8 cellular contexts compared by ENCODE assay signal in the genomic region with DNA sequence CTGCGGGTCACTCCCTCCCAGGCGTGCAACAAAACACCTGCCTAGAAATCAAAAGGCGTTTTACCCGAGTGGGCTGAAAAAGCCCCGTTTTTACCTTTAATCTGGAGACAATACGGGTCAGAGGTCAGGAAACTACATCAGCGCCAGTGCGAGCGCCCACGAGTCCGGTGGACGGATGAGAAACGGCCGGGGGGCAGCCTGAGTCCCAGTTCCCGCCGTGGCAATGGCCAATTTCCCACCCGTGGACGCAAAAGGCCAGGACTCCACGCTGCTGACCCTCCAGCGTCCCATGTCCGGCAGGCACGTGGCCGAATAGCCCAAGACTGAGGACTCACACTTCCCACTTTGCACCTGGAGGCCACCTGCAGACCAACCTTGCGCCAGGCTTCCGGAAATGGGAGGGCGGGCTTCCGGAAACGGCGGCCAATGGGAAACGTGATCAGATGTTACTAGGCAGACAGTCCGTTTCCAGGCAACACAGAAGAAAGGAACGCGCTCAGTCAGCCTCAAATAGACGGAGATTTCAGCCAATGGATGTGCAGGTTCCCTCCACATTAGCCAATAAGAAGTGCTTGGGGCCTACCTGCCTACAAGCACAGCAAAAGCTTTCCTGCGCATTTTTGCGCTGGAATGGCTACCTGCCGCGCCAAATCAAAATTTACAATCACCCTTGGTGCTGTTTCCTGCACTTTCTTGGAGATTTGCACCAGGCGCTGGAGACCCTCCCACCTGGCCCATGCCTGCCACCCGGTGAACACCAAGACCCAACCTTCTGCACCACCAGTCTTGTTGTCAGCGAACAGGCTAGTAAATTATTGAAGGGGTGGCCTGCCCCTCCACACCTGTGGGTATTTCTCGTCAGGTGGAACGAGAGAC. TPM values are rescaled to one million over a fixed set of nuclear protein-coding genes. Genes with fewer than 3 reads are reported as not detected.
DNase-seq lines count a peak whose midpoint lies in the region; ATAC-seq, FAIRE-seq and TF ChIP-seq lines count a peak whose summit lies in the region.

No MANE protein-coding gene starts in this region.

- POLR2A ChIA-PET in GM12878 (lab: Charles Lee), result no interaction called here

- in situ Hi-C loops in GM12878 (cut with MboI), result no loop called here

- peak overlapping the region; percentile 82 for H2AFZ ChIP-seq in GM12878 (ENCODE audit: control insufficient read depth, low read depth, low read length)

- H3K27ac ChIP-seq in KOPT-K1 (ENCODE audit: low read depth, low read length, poor library complexity, severe bottlenecking) (peak overlapping the region; percentile 59), GM12878 (ENCODE audit: control insufficient read depth, insufficient read depth) (no peak overlapping the region), rectal smooth muscle tissue (ENCODE audit: low read depth, low read length) (no peak overlapping the region), vagina (peak overlapping the region; percentile 50)

- peak overlapping the region; percentile 71 for H3K4me2 ChIP-seq in GM12878 (ENCODE audit: control insufficient read depth, insufficient read depth)

- H3K27me3 ChIP-seq in GM12878 (replicated peaks in 1 of 2; ENCODE audit: control insufficient read depth in 2 of 2, insufficient read depth in 2 of 2, low read length in 1 of 2), result no peaks in the 10 kb centered on the region
- no peaks in the 10 kb centered on the region for H3K27me3 ChIP-seq in rectal smooth muscle tissue (ENCODE audit: control insufficient read depth, insufficient read depth, low read length)
- H3K27me3 ChIP-seq in vagina, result no peaks in the 10 kb centered on the region

- H3K4me1 ChIP-seq in GM12878 (ENCODE audit: control insufficient read depth, insufficient read depth, low read length) (no peaks in the 10 kb centered on the region), rectal smooth muscle tissue (ENCODE audit: control insufficient read depth, insufficient read depth, low read length) (no peaks in the 10 kb centered on the region), vagina (peaks cover 18% of the 10 kb centered on the region)

- SMC1A ChIA-PET in GM12878 (lab: Charles Lee; ENCODE audit: uncharacterized antibody, unreplicated experiment), result no interaction called here

- intact Hi-C loops in GM12878 (cut with micrococcal nuclease; ENCODE audit: unreplicated experiment) (no loop called here), vagina (cut with DNase I) (no loop called here)

- H3K9me3 ChIP-seq in KOPT-K1 (ENCODE audit: insufficient read depth, low read length, poor library complexity, severe bottlenecking) (peaks cover 17% of the 10 kb centered on the region), GM12878 (replicated peaks; ENCODE audit: control insufficient read depth, insufficient read depth, low read length) (peaks cover 5% of the 10 kb centered on the region; the same call in 2 of the 3 replicates), vagina (no peaks in the 10 kb centered on the region)

- peak; percentile 78 for FAIRE-seq in GM12878 (lab: Jason Lieb, UNC)

- no TSS peak for BruUV-seq in GM12878 (replicated peaks; lab: Mats Ljungman, UMichigan)

- TF ChIP-seq POLR2A in GM12878 (IDR thresholded peaks at IDR 0.05; ENCODE audit: low read depth, low read length) (peak; percentile 55), vagina (IDR thresholded peaks at IDR 0.05) (no peak)

- no peak overlapping the region for H3K9ac ChIP-seq in GM12878 (ENCODE audit: control insufficient read depth, insufficient read depth, low read length)
- no peak overlapping the region for H3K9ac ChIP-seq in rectal smooth muscle tissue (ENCODE audit: low read length)

- DNase-seq in 8988T (peak; percentile 84), T-helper 2 cell (peak; percentile 37 to 80 (median 45)), GM12878 (ENCODE audit: low read depth, low spot score) (peak; percentile 69), hippocampal formation (lab: John Stamatoyannopoulos, UW) (peak; percentile 86 to 95), vagina (ENCODE audit: extremely low spot score in 2 of 2) (peak; percentile 87 to 98)

- RAD21 ChIA-PET in GM12878 (lab: Charles Lee; ENCODE audit: unreplicated experiment), result no interaction called here

- no peak for TF ChIP-seq EP300 in GM12878 (IDR thresholded peaks at IDR 0.05; ENCODE audit: borderline replicate concordance in 1 of 2, control insufficient read depth in 1 of 2, low read depth in 2 of 2, low read length in 2 of 2)

- TF ChIP-seq RAD21 in GM12878 (IDR thresholded peaks at IDR 0.05; ENCODE audit: insufficient read depth, low read depth, low read length), result no peak

- CTCF ChIA-PET in GM12878 (lab: Yijun Ruan, JAX), result no interaction called here

- H3K4me3 ChIP-seq in GM12878, result peak overlapping the region; percentile 62
- peak overlapping the region; percentile 83 for H3K4me3 ChIP-seq in rectal smooth muscle tissue (ENCODE audit: low read length)
- H3K4me3 ChIP-seq in vagina, result peak overlapping the region; percentile 75 to 80

- WGBS in GM12878 (ENCODE audit: insufficient coverage, insufficient replicate concordance, low lambda C conversion rate, missing lambda C conversion rate), result 2% methylated on average over 41 of the region's 43 CpGs

- H3K79me2 ChIP-seq in GM12878 (ENCODE audit: control insufficient read depth, insufficient read depth, low read length), result no peaks in the 10 kb centered on the region

- ATAC-seq in GM18868 (IDR thresholded peaks at IDR 0.05; ENCODE audit: unreplicated experiment), result peak; percentile 94
- peak; percentile 65 for ATAC-seq in GM12878

- TF ChIP-seq CTCF in GM12878 (IDR thresholded peaks at IDR 0.05 in 2 of 3, conservative IDR thresholded peaks at IDR 0.05 in 1 of 3; ENCODE audit: control insufficient read depth in 2 of 3, extremely low read depth in 1 of 3, insufficient read depth in 1 of 3, low read depth in 3 of 3, low read length in 3 of 3) (no peak), vagina (IDR thresholded peaks at IDR 0.05) (no peak)

- H4K20me1 ChIP-seq in GM12878 (ENCODE audit: control insufficient read depth, insufficient read depth), result no peaks in the 10 kb centered on the region

- peaks cover 42% of the 10 kb centered on the region; the same call in 1 of the 2 replicates for H3K36me3 ChIP-seq in KOPT-K1 (ENCODE audit: insufficient read depth, low read length)
- no peaks in the 10 kb centered on the region for H3K36me3 ChIP-seq in GM12878 (ENCODE audit: control insufficient read depth in 2 of 2, insufficient read depth in 2 of 2, low read length in 1 of 2)
- peaks cover 3% of the 10 kb centered on the region for H3K36me3 ChIP-seq in rectal smooth muscle tissue (ENCODE audit: control insufficient read depth, insufficient read depth, low read length)
- peaks cover 0 to 21% of the 10 kb centered on the region in 2 donors for H3K36me3 ChIP-seq in vagina

TF ChIP-seq in GM12878, 131 proteins besides CTCF, POLR2A, EP300 and RAD21 (continues in another document):
- TF ChIP-seq POU2F2 (IDR thresholded peaks at IDR 0.05; ENCODE audit: borderline replicate concordance, low read depth, low read length), result no peak
- TF ChIP-seq BRCA1 (IDR thresholded peaks at IDR 0.05; ENCODE audit: low read depth, low read length), result no peak
- peak; percentile 52 for TF ChIP-seq FOS (IDR thresholded peaks at IDR 0.05; ENCODE audit: borderline replicate concordance, extremely low read depth, insufficient read length)
- TF ChIP-seq, protein P1, sequence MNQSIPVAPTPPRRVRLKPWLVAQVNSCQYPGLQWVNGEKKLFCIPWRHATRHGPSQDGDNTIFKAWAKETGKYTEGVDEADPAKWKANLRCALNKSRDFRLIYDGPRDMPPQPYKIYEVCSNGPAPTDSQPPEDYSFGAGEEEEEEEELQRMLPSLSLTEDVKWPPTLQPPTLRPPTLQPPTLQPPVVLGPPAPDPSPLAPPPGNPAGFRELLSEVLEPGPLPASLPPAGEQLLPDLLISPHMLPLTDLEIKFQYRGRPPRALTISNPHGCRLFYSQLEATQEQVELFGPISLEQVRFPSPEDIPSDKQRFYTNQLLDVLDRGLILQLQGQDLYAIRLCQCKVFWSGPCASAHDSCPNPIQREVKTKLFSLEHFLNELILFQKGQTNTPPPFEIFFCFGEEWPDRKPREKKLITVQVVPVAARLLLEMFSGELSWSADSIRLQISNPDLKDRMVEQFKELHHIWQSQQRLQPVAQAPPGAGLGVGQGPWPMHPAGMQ (IDR thresholded peaks at IDR 0.05; ENCODE audit: borderline replicate concordance), result no peak
- TF ChIP-seq MTA2 (IDR thresholded peaks at IDR 0.05; ENCODE audit: low read depth), result no peak
- TF ChIP-seq SMC3 (IDR thresholded peaks at IDR 0.05; ENCODE audit: borderline replicate concordance, low read length), result no peak
- no peak for TF ChIP-seq ZNF207 (IDR thresholded peaks at IDR 0.05; ENCODE audit: borderline replicate concordance)
- TF ChIP-seq KDM1A (IDR thresholded peaks at IDR 0.05; ENCODE audit: borderline replicate concordance), result no peak
- TF ChIP-seq NFXL1 (IDR thresholded peaks at IDR 0.05; ENCODE audit: borderline replicate concordance), result no peak
- no peak for TF ChIP-seq EGR1 (IDR thresholded peaks at IDR 0.05; ENCODE audit: borderline replicate concordance in 1 of 2, low read depth in 2 of 2, low read length in 2 of 2)
- TF ChIP-seq ETV6 (conservative IDR thresholded peaks at IDR 0.05 in 1 of 2, IDR thresholded peaks at IDR 0.05 in 1 of 2; ENCODE audit: borderline replicate concordance in 1 of 2, low read depth in 1 of 2), result no peak
- TF ChIP-seq BCL11A (IDR thresholded peaks at IDR 0.05; ENCODE audit: low read depth, low read length), result no peak

RNA-seq across cellular contexts. Expression of gene ZFP14, which starts 47.4 kb away (rescaled TPM):
- total RNA-seq in GM12878 (2013; cell fraction: nucleolus; rRNA removed), result 17.7 and 21.6 TPM in 2 replicates
- total RNA-seq in GM12878 (2014; rRNA removed), result 0.85 and 1.1 TPM in 2 replicates
- 1.3 and 1.5 TPM in 2 replicates for total RNA-seq in GM12878 (2014; rRNA removed; fragmentation: Illumina TruSeq; extraction: Trizol)
- total RNA-seq in GM12878 (2021), result 0.82 and 1.2 TPM in 2 replicates
- 1.2 TPM for polyA plus RNA-seq in GM12878 (2011; ENCODE audit: low read depth)
- 2.6 and 4.0 TPM in 2 replicates for polyA plus RNA-seq in GM12878 (2011; rRNA removed)
- 0.75 and 0.84 TPM in 2 replicates for polyA plus RNA-seq in GM12878 (2011; cell fraction: cytosol; rRNA removed)
- 2.3 and 2.8 TPM in 2 replicates for polyA plus RNA-seq in GM12878 (2011; cell fraction: nucleus; rRNA removed)
- polyA plus RNA-seq in GM12878 (2012), result 0.92 and 1.5 TPM in 2 replicates
- 0.48 and 0.85 TPM in 2 replicates for polyA plus RNA-seq in GM12878 (2014; fragmentation: Illumina TruSeq; extraction: Trizol)
- under 1 TPM; 0.66 to 0.91 TPM for polyA plus RNA-seq in GM12878 (2014; fragmentation: Nextera tagmentation; extraction: Ambion mirVana)
- 0.39 and 0.61 TPM in 2 replicates for polyA plus RNA-seq in GM12878 (2014; rRNA removed)
- under 1 TPM; 0.62 to 0.77 TPM for polyA plus RNA-seq in GM12878 (2016; fragmentation: Nextera tagmentation; extraction: Ambion mirVana)
- 3.7 and 4.0 TPM in 2 replicates for polyA minus RNA-seq in GM12878 (2011; rRNA and poly(A)+ RNA removed)
- 0.94 and 2.0 TPM in 2 replicates for polyA minus RNA-seq in GM12878 (2011; cell fraction: cytosol; rRNA and poly(A)+ RNA removed)
- 1.5 and 2.4 TPM in 2 replicates for polyA minus RNA-seq in GM12878 (2011; cell fraction: nucleus; rRNA and poly(A)+ RNA removed)
- total RNA-seq in vagina, result 4.2 TPM

Comparison
In these comparisons a context has a peak if more than half of its experiments do, and no peak if none do; other contexts are left out.
1. H3K27ac ChIP-seq: peak in KOPT-K1 (single experiment) and vagina (single experiment); none in GM12878 (single experiment) and rectal smooth muscle tissue (single experiment).
2. Peak in every context shown above with its lines, with median percentiles within 50 percentile points of each other: DNase-seq and H3K4me3 ChIP-seq.